Comparison of ENCODE assay signal across 26 cellular contexts in the genomic region with DNA sequence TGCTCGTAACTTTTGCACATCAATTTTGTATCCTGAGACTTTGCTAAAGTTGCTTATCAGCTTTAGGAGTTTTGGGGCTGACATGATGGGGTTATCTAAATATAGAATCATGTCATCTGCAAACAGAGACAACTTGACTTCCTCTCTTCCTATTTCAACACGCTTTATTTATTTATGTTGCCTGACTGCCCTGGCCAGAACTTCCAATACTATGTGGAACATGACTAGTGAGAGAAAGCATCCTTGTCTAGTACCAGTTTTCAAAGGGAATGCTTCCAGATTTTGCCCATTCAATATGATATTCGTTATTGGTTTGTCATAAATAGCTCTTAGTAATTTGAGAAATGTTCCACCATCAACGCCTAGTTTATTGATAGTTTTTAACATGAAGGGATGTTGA.
"Had no signal": no experiment of that assay in that cellular context is flagged by ENCODE, and none has a peak within 500 bp of the region (broad histone marks: within the 10 kb centered on the region; RNA-seq: fewer than 3 reads in every experiment).

No MANE protein-coding gene starts in this region.

- H3K27ac ChIP-seq: ascending aorta, esophagus muscularis mucosa, heart left ventricle had no signal

- ATAC-seq: activated CD4-positive, alpha-beta T cell treated with anti-CD3 and anti-CD28 coated beads for 36 hours; activated CD8-positive, alpha-beta memory T cell treated with anti-CD3 and anti-CD28 coated beads, Interleukin-2, amount 10 ng/mL, durations not matched to agents 7 days and 5 days; activated CD8-positive, alpha-beta T cell treated with anti-CD3 and anti-CD28 coated beads, Interleukin-2, amount 10 ng/mL, durations not matched to agents 7 days and 5 days; activated naive CD4-positive, alpha-beta T cell treated with anti-CD3 and anti-CD28 coated beads, Interleukin-2, amount 50 U/mL, for 72 hours; effector memory CD8-positive, alpha-beta T cell; heart left ventricle; T-helper 17 cell had no signal

- H3K9me3 ChIP-seq: ascending aorta, esophagus muscularis mucosa, heart left ventricle had no signal

- H3K36me3 ChIP-seq: ascending aorta, esophagus muscularis mucosa, heart left ventricle had no signal

- H3K4me1 ChIP-seq: ascending aorta, esophagus muscularis mucosa, heart left ventricle had no signal

- H3K4me3 ChIP-seq: ascending aorta, esophagus muscularis mucosa, heart left ventricle had no signal

- H3K27me3 ChIP-seq: ascending aorta, esophagus muscularis mucosa, heart left ventricle had no signal

- DNase-seq: activated CD4-positive, alpha-beta memory T cell treated with anti-CD3 and anti-CD28 coated beads for 36 hours; activated CD4-positive, alpha-beta T cell treated with anti-CD3 and anti-CD28 coated beads for 36 hours; activated CD4-positive, alpha-beta T cell treated with anti-CD3 and anti-CD28 coated beads, Interleukin-2, amount 10 ng/mL, durations not matched to agents 24 days and 14 days; activated CD4-positive, CD25-positive, alpha-beta regulatory T cell; activated CD4-positive, CD25-positive, alpha-beta regulatory T cell treated with anti-CD3 and anti-CD28 coated beads, Interleukin-2, amount 50 U/mL, for 72 hours; activated CD8-positive, alpha-beta memory T cell treated with anti-CD3 and anti-CD28 coated beads, Interleukin-2, amount 10 ng/mL, durations not matched to agents 7 days and 5 days; activated CD8-positive, alpha-beta memory T cell treated with anti-CD3 and anti-CD28 coated beads, Interleukin-2, amount 50 U/mL, for 4 hours; activated CD8-positive, alpha-beta T cell treated with anti-CD3 and anti-CD28 coated beads, Interleukin-2, amount 10 ng/mL, durations not matched to agents 7 days and 5 days; activated effector memory CD4-positive, alpha-beta T cell treated with anti-CD3 and anti-CD28 coated beads, Interleukin-2, amount 50 U/mL, for 16 hours; activated naive CD4-positive, alpha-beta T cell treated with anti-CD3 and anti-CD28 coated beads, Interleukin-2, amount 10 ng/mL, durations not matched to agents 7 days and 5 days; activated naive CD8-positive, alpha-beta T cell treated with anti-CD3 and anti-CD28 coated beads, Interleukin-2, amount 10 ng/mL, durations not matched to agents 7 days and 5 days; activated T-cell treated with anti-CD3 and anti-CD28 coated beads, Interleukin-2, amount 50 U/mL, for 1 hour; activated T-cell treated with anti-CD3 and anti-CD28 coated beads, Interleukin-2, amount 50 U/mL, for 48 hours; cortex of kidney; dermis blood vessel endothelial cell; effector CD4-positive, alpha-beta T cell; effector memory CD8-positive, alpha-beta T cell; erythroblast; glutamatergic neuron; heart left ventricle; T-helper 1 cell; T-helper 17 cell; T1000 had no signal
